8 cellular contexts compared by ENCODE assay signal in genomic region chr5:178153530-178154340, GRCh38. TPM values are rescaled to one million over a fixed set of nuclear protein-coding genes. Genes with fewer than 3 reads are reported as not detected.
DNase-seq lines count a peak whose midpoint lies in the region; ATAC-seq and TF ChIP-seq lines count a peak whose summit lies in the region.

TSS of gene NHP2 (minus strand) at chr5:178153885. CDS start at chr5:178153817, 68 bp downstream.

- H3K4me1 ChIP-seq in ascending aorta (peaks cover 7 to 14% of the 10 kb centered on the region in 2 donors), right cardiac atrium (ENCODE audit: control insufficient read depth, insufficient read depth, low read length) (peaks cover 5% of the 10 kb centered on the region), uterus (no peaks in the 10 kb centered on the region)

- H3K36me3 ChIP-seq in ascending aorta (peaks cover 12 to 29% of the 10 kb centered on the region in 2 donors), uterus (no peaks in the 10 kb centered on the region)

- H3K27me3 ChIP-seq in ascending aorta (no peaks in the 10 kb centered on the region), right cardiac atrium (ENCODE audit: control insufficient read depth, insufficient read depth) (no peaks in the 10 kb centered on the region), uterus (no peaks in the 10 kb centered on the region)

- no peak for TF ChIP-seq CTCF in ascending aorta (IDR thresholded peaks at IDR 0.05)
- peak in 1 of 4 experiments; percentile 35 for TF ChIP-seq CTCF in uterus (IDR thresholded peaks at IDR 0.05)

- 2% methylated on average over 68 of the region's 68 CpGs for WGBS in right cardiac atrium

- intact Hi-C loops in T-helper 2 cell treated with Interferon-gamma antibody and Interleukin-4, amounts not matched to agents 100 ng/mL and 5 ng/mL, for 36 hours (cut with micrococcal nuclease), result loop anchor here (1.0 kb wide), 4 partner anchors 11 to 51 kb away; partner anchors contain the start of genes HNRNPAB, N4BP3 and RMND5B
- intact Hi-C loops in ascending aorta (cut with DNase I) (loop anchor here (1.0 to 10.0 kb wide), 7 partner anchors 22 to 1404 kb away; partner anchors contain the start of genes CLK4, HNRNPAB, PHYKPL and PRELID1), right cardiac atrium (cut with DNase I) (no loop called here), uterus (cut with DNase I; ENCODE audit: low total_unique reads) (no loop called here)

- ATAC-seq in GM18499 (IDR thresholded peaks at IDR 0.05; ENCODE audit: insufficient read depth, unreplicated experiment), result peak; percentile 94
- peak; percentile 97 for ATAC-seq in HG02943 (IDR thresholded peaks at IDR 0.05; ENCODE audit: low read depth, unreplicated experiment)
- ATAC-seq in right cardiac atrium, result peak; percentile 99

- DNase-seq in NCI-H187 treated with DMSO at 0.1 percent for 48 hours (lab: John Stamatoyannopoulos, UW) (peak; percentile 88), ascending aorta (ENCODE audit: low spot score in 2 of 2) (peak; percentile 92 to 99), right cardiac atrium (peak; percentile 98 to 99 (median 99)), pulmonary artery endothelial cell (ENCODE audit: low read depth, low spot score) (peak; percentile 97), uterus (peak; percentile 99 to 100)

- TF ChIP-seq POLR2A in uterus (IDR thresholded peaks at IDR 0.05), result peak in 1 of 2 donors; percentile 40

- H3K27ac ChIP-seq in ascending aorta, result peak within 1 kb of the TSS; percentile 72 to 74
- peak within 1 kb of the TSS; percentile 60 for H3K27ac ChIP-seq in right cardiac atrium (ENCODE audit: low read length)
- peak within 1 kb of the TSS; percentile 62 to 76 for H3K27ac ChIP-seq in uterus

- peak within 1 kb of the TSS; percentile 63 to 77 for H3K4me3 ChIP-seq in ascending aorta
- H3K4me3 ChIP-seq in right cardiac atrium (ENCODE audit: low read length), result peak within 1 kb of the TSS; percentile 68
- peak within 1 kb of the TSS; percentile 67 to 82 for H3K4me3 ChIP-seq in uterus

- H3K9me3 ChIP-seq in ascending aorta (no peaks in the 10 kb centered on the region), right cardiac atrium (ENCODE audit: control insufficient read depth, low read length) (no peaks in the 10 kb centered on the region), uterus (no peaks in the 10 kb centered on the region)

RNA-seq across cellular contexts. Expression of gene NHP2, which starts in this region (rescaled TPM):
- total RNA-seq in T-helper 2 cell treated with Interferon-gamma antibody and Interleukin-4, amounts not matched to agents 100 ng/mL and 5 ng/mL, for 36 hours, result 161 and 163 TPM in 2 replicates
- total RNA-seq in ascending aorta (55.1 TPM), right cardiac atrium (10 to 100 TPM; 62.3 to 88.4 (median 84.7) TPM), pulmonary artery endothelial cell (182 and 186 TPM in 2 replicates), uterus (100 to 1,000 TPM in 3 of 4 donors, 10 to 100 TPM in 1; 83.4 to 180 (median 147) TPM)
- 123 TPM for polyA plus RNA-seq in right cardiac atrium

Comparison
In these comparisons a context has a peak if more than half of its experiments do, and no peak if none do; other contexts are left out.
1. Peak in every context shown above with its lines: DNase-seq, ATAC-seq, H3K4me3 ChIP-seq and H3K27ac ChIP-seq.
2. intact Hi-C loops: an anchor here in T-helper 2 cell treated with Interferon-gamma antibody and Interleukin-4, amounts not matched to agents 100 ng/mL and 5 ng/mL, for 36 hours (1.0 kb wide) and ascending aorta (1.0 to 10.0 kb wide); none called in right cardiac atrium and uterus.